ENCODE assay signal across 23 cellular contexts in the genomic region with DNA sequence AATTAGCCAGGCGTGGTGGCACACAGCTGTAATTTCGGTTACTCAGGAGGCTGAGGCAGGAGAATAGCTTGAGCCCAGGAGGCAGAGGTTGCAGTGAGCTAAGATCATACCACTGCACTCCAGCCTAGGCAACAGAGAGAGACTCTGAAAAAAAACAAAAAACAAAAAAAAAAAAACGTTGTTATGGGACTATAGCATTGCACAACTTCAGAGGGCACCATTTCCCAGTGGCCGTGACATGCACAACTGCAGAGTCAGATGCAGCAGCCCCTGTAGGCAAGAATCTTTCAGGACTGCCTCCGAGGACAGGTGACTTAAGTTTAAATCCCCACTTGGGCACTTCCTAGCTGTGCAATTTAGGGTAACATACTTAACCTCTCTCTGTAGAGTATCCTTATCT.
"Had no signal": no experiment of that assay in that cellular context is flagged by ENCODE, and none has a peak within 500 bp of the region (broad histone marks: within the 10 kb centered on the region; RNA-seq: fewer than 3 reads in every experiment).

No MANE protein-coding gene starts in this region.

- H3K4me1 ChIP-seq: Peyer's patch, SJSA1 had no signal

- DNase-seq: Karpas-422, KG1, MG63, NCI-H1092, NCI-H1105 treated with DMSO at 0.1 percent for 48 hours, NCI-H1417 treated with DMSO at 0.1 percent for 48 hours, NCI-H146, NCI-H1694 treated with DMSO at 0.1 percent for 48 hours, NCI-H1930, NCI-H2081, NCI-H2107, NCI-H2227 treated with DMSO at 0.1 percent for 48 hours, NCI-H524, NCI-H526 treated with DMSO at 0.1 percent for 48 hours, NCI-H774, OCI-M1, PC-9, Peyer's patch, Right ventricle myocardium superior, SIG-M5 had no signal

- H3K27me3 ChIP-seq: MG63, Peyer's patch, SJSA1 had no signal

- H3K9me3 ChIP-seq: MG63, Peyer's patch, SJSA1 had no signal

- H3K4me3 ChIP-seq: MG63, PC-9, Peyer's patch, SJSA1, SK-N-MC had no signal

- H3K36me3 ChIP-seq: MG63, Peyer's patch, SJSA1 had no signal

- H3K27ac ChIP-seq: HL-60, PC-9, Peyer's patch, SJSA1, SK-N-MC had no signal
